ENCODE assay signal across 10 cellular contexts in genomic region chr21:27269646-27270045, GRCh38.
DNase-seq lines count a peak whose midpoint lies in the region; TF ChIP-seq lines count a peak whose summit lies in the region.
"Had no signal": no experiment of that assay in that cellular context is flagged by ENCODE, and none has a peak within 500 bp of the region (broad histone marks: within the 10 kb centered on the region; RNA-seq: fewer than 3 reads in every experiment).

No MANE protein-coding gene starts in this region.

- DNase-seq in Caki2 (ENCODE audit: low read depth) (peak; percentile 55), MV-4-11 (lab: John Stamatoyannopoulos, UW) (peak; percentile 89), cardiac fibroblast (ENCODE audit: low read depth in 2 of 2) (peak; percentile 81 to 96), mesothelial cell of epicardium (ENCODE audit: low spot score in 2 of 2, unreplicated experiment in 2 of 2) (no peak), GOT3 (lab: John Stamatoyannopoulos, UW) (no peak), caudate nucleus (lab: John Stamatoyannopoulos, UW) (no peak), thyroid gland (no peak)
- no peak for DNase-seq in stimulated activated CD4-positive, alpha-beta T cell treated with anti-CD3 and anti-CD28 coated beads, Interleukin-1b, Interleukin-23, amount 100 ng/mL, for 48 hours
- DNase-seq: NCI-H82, retina had no signal

- intact Hi-C loops in thyroid gland (cut with DNase I): no loop called here

- H3K9me3 ChIP-seq in thyroid gland: no peaks in the 10 kb centered on the region

- no peak overlapping the region for H3K4me3 Mint-ChIP-seq in mesothelial cell of epicardium

- peaks cover 18% of the 10 kb centered on the region for H3K4me1 Mint-ChIP-seq in mesothelial cell of epicardium

- no peaks in the 10 kb centered on the region for H3K36me3 ChIP-seq in thyroid gland

- peak overlapping the region; percentile 30 for H3K27ac Mint-ChIP-seq in mesothelial cell of epicardium

- no peak overlapping the region for H3K4me3 ChIP-seq in cardiac fibroblast (replicated peaks in 1 of 2; ENCODE audit: low read depth in 2 of 2, low read length in 2 of 2)
- no peak overlapping the region for H3K4me3 ChIP-seq in thyroid gland (replicated peaks in 1 of 3)

- H3K9me3 Mint-ChIP-seq in mesothelial cell of epicardium: peaks cover 9% of the 10 kb centered on the region

- H3K27me3 ChIP-seq in thyroid gland: no peaks in the 10 kb centered on the region

- no peaks in the 10 kb centered on the region for H3K4me1 ChIP-seq in thyroid gland

- H3K27ac ChIP-seq in caudate nucleus (ENCODE audit: low read depth, low read length): no peak overlapping the region
- no peak overlapping the region for H3K27ac ChIP-seq in thyroid gland

- no peaks in the 10 kb centered on the region for H3K27me3 Mint-ChIP-seq in mesothelial cell of epicardium (ENCODE audit: low read depth)

- no peak for TF ChIP-seq POLR2A in thyroid gland (IDR thresholded peaks at IDR 0.05)

- TF ChIP-seq CTCF in cardiac fibroblast (IDR thresholded peaks at IDR 0.05; ENCODE audit: low read depth, low read length) (no peak), mesothelial cell of epicardium (IDR thresholded peaks at IDR 0.05; ENCODE audit: unreplicated experiment) (no peak), thyroid gland (IDR thresholded peaks at IDR 0.05) (no peak)

- in situ Hi-C loops in Caki2 (cut with HindIII; ENCODE audit: low pct_unique_long_range_greater_than_20kb, low sequenced_read_pairs): no loop called here

- no peaks in the 10 kb centered on the region for H3K36me3 Mint-ChIP-seq in mesothelial cell of epicardium

Comparison
In these comparisons a context has a peak if more than half of its experiments do, and no peak if none do; other contexts are left out.
1. DNase-seq: peak in Caki2 (single experiment), MV-4-11 (single experiment) and cardiac fibroblast (2 of 2); none in mesothelial cell of epicardium (0 of 2), stimulated activated CD4-positive, alpha-beta T cell treated with anti-CD3 and anti-CD28 coated beads, Interleukin-1b, Interleukin-23, amount 100 ng/mL, for 48 hours (single experiment), GOT3 (single experiment), caudate nucleus (0 of 61) and thyroid gland (0 of 2).